17 cellular contexts compared by ENCODE assay signal in the genomic region with DNA sequence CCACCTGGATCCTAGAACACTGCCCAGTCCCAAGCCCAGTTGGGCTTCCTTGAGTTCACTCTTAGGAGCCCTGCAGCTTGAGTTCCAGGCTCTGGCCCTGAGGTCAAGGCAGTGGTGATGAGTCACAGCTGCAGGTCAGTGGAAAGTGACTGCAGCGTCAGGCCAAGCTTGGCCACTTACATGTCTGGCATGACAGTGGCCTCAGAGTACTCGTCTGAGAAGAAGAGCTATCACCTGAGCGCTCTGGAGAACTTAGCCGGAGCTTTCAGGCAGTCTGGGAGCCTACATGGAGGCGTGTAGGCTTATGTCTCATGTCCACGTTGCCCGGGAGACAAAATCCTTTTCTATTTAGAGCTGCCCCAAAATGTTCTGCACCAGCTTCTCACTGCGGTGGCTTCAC.
DNase-seq lines count a peak whose midpoint lies in the region; ATAC-seq and TF ChIP-seq lines count a peak whose summit lies in the region.
"Had no signal": no experiment of that assay in that cellular context is flagged by ENCODE, and none has a peak within 500 bp of the region (broad histone marks: within the 10 kb centered on the region; RNA-seq: fewer than 3 reads in every experiment).

No MANE protein-coding gene starts in this region.

- intact Hi-C loops in heart right ventricle (cut with DNase I) (no loop called here), Right ventricle myocardium superior (cut with DNase I) (loop anchor here (5.0 kb wide), 1 partner anchor 91 kb away; no protein-coding TSS in a partner anchor), colonic mucosa (cut with DNase I) (no loop called here), uterus (cut with DNase I; ENCODE audit: low total_unique reads) (no loop called here)
- intact Hi-C loops in naive thymus-derived CD4-positive, alpha-beta T cell (cut with micrococcal nuclease), result no loop called here

- peaks cover 9 to 36% (median 23%) of the 10 kb centered on the region in 7 donors for H3K4me1 Mint-ChIP-seq in naive thymus-derived CD4-positive, alpha-beta T cell

- CTCF ChIA-PET in naive thymus-derived CD4-positive, alpha-beta T cell (lab: Charles Lee), result no interaction called here

- no peaks in the 10 kb centered on the region for H3K27me3 Mint-ChIP-seq in naive thymus-derived CD4-positive, alpha-beta T cell

- peaks cover 0 to 13% (median 5%) of the 10 kb centered on the region in 5 donors for H3K36me3 Mint-ChIP-seq in naive thymus-derived CD4-positive, alpha-beta T cell

- DNase-seq in heart right ventricle, result no peak
- no peak for DNase-seq in Right ventricle myocardium superior
- DNase-seq in adipocyte (ENCODE audit: low read depth), result peak; percentile 6
- DNase-seq in kidney tubule cell (ENCODE audit: low spot score), result peak; percentile 67
- DNase-seq in colonic mucosa, result no peak
- DNase-seq in naive thymus-derived CD4-positive, alpha-beta T cell, result no peak
- no peak for DNase-seq in COLO829 (ENCODE audit: low spot score)
- no peak for DNase-seq in uterus
- DNase-seq: hippocampal formation; Kasumi-1; mammary epithelial cell; NCI-H1930; NCI-H82; stimulated activated CD4-positive, alpha-beta T cell treated with anti-CD3 and anti-CD28 coated beads, Interleukin-12 subunit alpha, Interleukin-12 subunit beta, amount 100 ng/mL, for 4 hours; tibial artery had no signal

- H3K27ac ChIP-seq in heart right ventricle, result peak overlapping the region; percentile 12 to 69 (median 40)
- H3K27ac ChIP-seq in colonic mucosa, result no peak overlapping the region
- H3K27ac ChIP-seq in naive thymus-derived CD4-positive, alpha-beta T cell (ENCODE audit: low read depth, low read length), result no peak overlapping the region
- H3K27ac ChIP-seq in uterus, result peak overlapping the region in 1 of 2 donors; percentile 27
- H3K27ac ChIP-seq: cardiac muscle cell, SJSA1, tibial artery had no signal

- H3K4me3 Mint-ChIP-seq in naive thymus-derived CD4-positive, alpha-beta T cell, result no peak overlapping the region

- peak in 4 of 8 donors; percentile 2 to 49 (median 8) for ATAC-seq in heart right ventricle
- no peak for ATAC-seq in Right ventricle myocardium superior (ENCODE audit: poor library complexity)
- no peak for ATAC-seq in naive thymus-derived CD4-positive, alpha-beta T cell

- no peak for TF ChIP-seq POLR2A in uterus (IDR thresholded peaks at IDR 0.05)

- TF ChIP-seq CTCF in heart right ventricle (IDR thresholded peaks at IDR 0.05) (no peak), colonic mucosa (IDR thresholded peaks at IDR 0.05) (no peak), uterus (IDR thresholded peaks at IDR 0.05) (no peak)

- H3K27ac Mint-ChIP-seq in naive thymus-derived CD4-positive, alpha-beta T cell, result peak overlapping the region in 3 of 9 donors; percentile 5 to 56 (median 38)

- H3K9ac ChIP-seq in adipocyte (ENCODE audit: low read length) (no peak overlapping the region), colonic mucosa (ENCODE audit: low read depth in 2 of 2, low read length in 2 of 2) (no peak overlapping the region)

- H3K4me3 ChIP-seq in heart right ventricle (no peak overlapping the region), adipocyte (ENCODE audit: low read length) (no peak overlapping the region), colonic mucosa (no peak overlapping the region), uterus (no peak overlapping the region)
- no peak overlapping the region for H3K4me3 ChIP-seq in naive thymus-derived CD4-positive, alpha-beta T cell (ENCODE audit: low read length)
- H3K4me3 ChIP-seq: cardiac muscle cell, SJSA1, tibial artery had no signal

- H3K4me1 ChIP-seq in heart right ventricle, result peaks cover 14 to 68% (median 53%) of the 10 kb centered on the region in 9 donors
- H3K4me1 ChIP-seq in adipocyte (ENCODE audit: control insufficient read depth, insufficient read depth, low read length), result peaks cover 29% of the 10 kb centered on the region
- no peaks in the 10 kb centered on the region for H3K4me1 ChIP-seq in colonic mucosa
- no peaks in the 10 kb centered on the region for H3K4me1 ChIP-seq in naive thymus-derived CD4-positive, alpha-beta T cell (ENCODE audit: control insufficient read depth in 2 of 2, insufficient read depth in 2 of 2, low read length in 2 of 2)
- H3K4me1 ChIP-seq in uterus, result no peaks in the 10 kb centered on the region

- H3K27me3 ChIP-seq in heart right ventricle (no peaks in the 10 kb centered on the region), adipocyte (replicated peaks; ENCODE audit: control insufficient read depth, insufficient read depth, low read length) (no peaks in the 10 kb centered on the region), colonic mucosa (no peaks in the 10 kb centered on the region), uterus (no peaks in the 10 kb centered on the region)
- no peaks in the 10 kb centered on the region for H3K27me3 ChIP-seq in naive thymus-derived CD4-positive, alpha-beta T cell (ENCODE audit: control insufficient read depth in 2 of 2, insufficient read depth in 2 of 2, low read length in 2 of 2)
- H3K27me3 ChIP-seq: cardiac muscle cell, SJSA1, tibial artery had no signal

- WGBS in heart right ventricle, 2 donors, result 75 to 76% methylated on average over 8 of the region's 8 CpGs

- POLR2A ChIA-PET in naive thymus-derived CD4-positive, alpha-beta T cell (lab: Charles Lee), result no interaction called here

- H3K9me3 ChIP-seq in heart right ventricle (no peaks in the 10 kb centered on the region), adipocyte (ENCODE audit: control insufficient read depth, low read length) (no peaks in the 10 kb centered on the region), colonic mucosa (no peaks in the 10 kb centered on the region), uterus (no peaks in the 10 kb centered on the region)
- no peaks in the 10 kb centered on the region for H3K9me3 ChIP-seq in naive thymus-derived CD4-positive, alpha-beta T cell (ENCODE audit: control insufficient read depth in 2 of 3, low read length in 3 of 3)
- H3K9me3 ChIP-seq: SJSA1, tibial artery had no signal

- no peaks in the 10 kb centered on the region for H3K36me3 ChIP-seq in heart right ventricle
- no peaks in the 10 kb centered on the region for H3K36me3 ChIP-seq in adipocyte (ENCODE audit: control insufficient read depth, insufficient read depth, low read length, severe bottlenecking)
- H3K36me3 ChIP-seq in colonic mucosa, result no peaks in the 10 kb centered on the region
- H3K36me3 ChIP-seq in naive thymus-derived CD4-positive, alpha-beta T cell (ENCODE audit: control insufficient read depth in 2 of 3, insufficient read depth in 3 of 3, low read length in 3 of 3), result peaks cover 0 to 5% (median 0%) of the 10 kb centered on the region in 3 experiments
- no peaks in the 10 kb centered on the region for H3K36me3 ChIP-seq in uterus
- H3K36me3 ChIP-seq: cardiac muscle cell, SJSA1, tibial artery had no signal

- H3K9me3 Mint-ChIP-seq in naive thymus-derived CD4-positive, alpha-beta T cell, result peaks cover 0 to 1% (median 0%) of the 10 kb centered on the region in 11 donors

Comparison
In these comparisons a context has a peak if more than half of its experiments do, and no peak if none do; other contexts are left out.
1. DNase-seq: peak in adipocyte (single experiment) and kidney tubule cell (single experiment); none in heart right ventricle (0 of 2), Right ventricle myocardium superior (single experiment), colonic mucosa (single experiment), naive thymus-derived CD4-positive, alpha-beta T cell (0 of 9), COLO829 (single experiment) and uterus (0 of 2).
2. H3K27ac ChIP-seq: peak in heart right ventricle (10 of 10); none in colonic mucosa (single experiment) and naive thymus-derived CD4-positive, alpha-beta T cell (single experiment).